ENCODE assay signal across 18 cellular contexts in the genomic region with DNA sequence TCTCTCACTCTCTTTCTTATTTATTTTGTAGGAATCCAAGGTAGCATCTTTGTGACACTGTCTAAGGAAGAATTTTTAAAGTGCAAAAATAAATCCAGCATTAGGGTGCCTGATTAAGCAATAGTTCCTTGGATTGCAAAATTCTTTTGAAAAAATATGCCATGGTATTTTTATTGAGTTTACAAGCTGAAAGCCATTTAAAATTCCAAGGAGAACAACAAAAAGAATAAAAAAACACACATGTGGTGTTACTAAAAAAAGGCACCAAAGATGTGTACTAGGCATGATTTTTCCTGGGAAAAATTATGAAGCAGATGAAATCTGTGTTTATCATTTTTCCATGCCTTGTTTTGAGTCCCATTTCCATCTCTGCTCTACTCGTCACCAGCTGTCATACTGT.
A peak's percentile ranks its signal among the peaks of the same experiment; 100 is the strongest.
DNase-seq lines count a peak whose midpoint lies in the region; ATAC-seq and TF ChIP-seq lines count a peak whose summit lies in the region.
"Had no signal": no experiment of that assay in that cellular context is flagged by ENCODE, and none has a peak within 500 bp of the region (broad histone marks: within the 10 kb centered on the region; RNA-seq: fewer than 3 reads in every experiment).

No MANE protein-coding gene starts in this region.

- intact Hi-C loops in spleen (cut with DNase I; ENCODE audit: low total_unique reads): no loop called here

- DNase-seq in DND-41 (no peak), SK-N-MC (ENCODE audit: low read depth, low spot score) (peak; percentile 81), fibroblast of villous mesenchyme (ENCODE audit: low read depth) (peak; percentile 82), NOMO-1 treated with dmso at 0.1 percent for 144 hours (lab: John Stamatoyannopoulos, UW; ENCODE audit: unreplicated experiment) (no peak), spleen (no peak)
- DNase-seq in activated T-cell treated with anti-CD3 and anti-CD28 coated beads, Interleukin-2, amount 50 U/mL, for 1 hour: no peak
- DNase-seq: activated B cell treated with CpG ODN at 0.5 μM for 24 hours; activated CD4-positive, alpha-beta memory T cell treated with anti-CD3 and anti-CD28 coated beads, Interleukin-2, amount 10 ng/mL, durations not matched to agents 7 days and 5 days; amniotic stem cell; COR-L47; head of caudate nucleus; MM.1S; NCI-H146; NCI-H2171 treated with DMSO at 0.1 percent for 48 hours had no signal

- H3K4me1 ChIP-seq in DND-41 (ENCODE audit: insufficient read depth, low read length): peaks cover 48% of the 10 kb centered on the region
- H3K4me1 ChIP-seq in skeletal muscle satellite cell (ENCODE audit: control insufficient read depth, insufficient read depth, low read length): no peaks in the 10 kb centered on the region
- no peaks in the 10 kb centered on the region for H3K4me1 ChIP-seq in spleen

- TF ChIP-seq POLR2A in spleen (IDR thresholded peaks at IDR 0.05): no peak

- H3K36me3 ChIP-seq in DND-41 (ENCODE audit: insufficient read depth, low read length) (no peaks in the 10 kb centered on the region), SK-N-MC (ENCODE audit: insufficient read depth, low read length) (no peaks in the 10 kb centered on the region), skeletal muscle satellite cell (ENCODE audit: insufficient read depth, low read length) (no peaks in the 10 kb centered on the region), spleen (no peaks in the 10 kb centered on the region)
- H3K36me3 ChIP-seq: cardiac muscle cell had no signal

- H3K9me3 ChIP-seq in DND-41 (ENCODE audit: insufficient read depth, low read length, severe bottlenecking) (no peaks in the 10 kb centered on the region), SK-N-MC (ENCODE audit: low read depth, low read length) (peaks cover 3% of the 10 kb centered on the region; the same call in 1 of the 2 replicates), skeletal muscle satellite cell (replicated peaks; ENCODE audit: low read length) (no peaks in the 10 kb centered on the region), spleen (peaks cover 0 to 3% (median 0%) of the 10 kb centered on the region in 8 donors)

- H3K27me3 ChIP-seq in DND-41 (ENCODE audit: insufficient read depth, low read length, poor library complexity) (no peaks in the 10 kb centered on the region), skeletal muscle satellite cell (ENCODE audit: control insufficient read depth, insufficient read depth, low read length) (peaks cover 3% of the 10 kb centered on the region), spleen (replicated peaks in 1 of 7) (no peaks in the 10 kb centered on the region)
- H3K27me3 ChIP-seq: cardiac muscle cell had no signal

- ATAC-seq in DND-41 (ENCODE audit: insufficient read depth, low read depth) (no peak), GM21381 (IDR thresholded peaks at IDR 0.05; ENCODE audit: unreplicated experiment) (no peak)
- ATAC-seq: left lobe of liver had no signal

- H3K4me2 ChIP-seq in DND-41 (ENCODE audit: insufficient read depth, low read length) (0 out of 2 replicates have a peak overlapping the region, but pooled peaks have one; percentile 6), skeletal muscle satellite cell (ENCODE audit: low read length) (peak overlapping the region; percentile 3)

- no peak for TF ChIP-seq CTCF in DND-41 (IDR thresholded peaks at IDR 0.05; ENCODE audit: borderline replicate concordance, extremely low read depth, low read length, poor library complexity, severe bottlenecking)
- TF ChIP-seq CTCF in fibroblast of villous mesenchyme (IDR thresholded peaks at IDR 0.05; ENCODE audit: insufficient read depth, low read depth, low read length): no peak
- TF ChIP-seq CTCF in spleen (IDR thresholded peaks at IDR 0.05 in 8 of 11, conservative IDR thresholded peaks at IDR 0.05 in 3 of 11): no peak

- H3K79me2 ChIP-seq in DND-41 (ENCODE audit: insufficient read depth, low read length): no peaks in the 10 kb centered on the region

- H3K4me3 ChIP-seq in DND-41 (ENCODE audit: low read depth in 1 of 2, low read length in 2 of 2): no peak overlapping the region
- peak overlapping the region; percentile 67 for H3K4me3 ChIP-seq in SK-N-MC
- no peak overlapping the region for H3K4me3 ChIP-seq in fibroblast of villous mesenchyme (ENCODE audit: low read depth, low read length)
- H3K4me3 ChIP-seq in skeletal muscle satellite cell (ENCODE audit: low read length): no peak overlapping the region
- no peak overlapping the region for H3K4me3 ChIP-seq in spleen
- H3K4me3 ChIP-seq: cardiac muscle cell had no signal

- H3K9ac ChIP-seq in DND-41 (ENCODE audit: low read depth, low read length) (0 out of 2 replicates have a peak overlapping the region, but pooled peaks have one; percentile 12), SK-N-MC (ENCODE audit: insufficient read length) (peak overlapping the region; percentile 64), skeletal muscle satellite cell (ENCODE audit: low read depth, low read length) (no peak overlapping the region)

- peak overlapping the region; percentile 68 for H3K27ac ChIP-seq in DND-41 (ENCODE audit: low read length)
- H3K27ac ChIP-seq in SK-N-MC: peak overlapping the region; percentile 97
- H3K27ac ChIP-seq in spleen: no peak overlapping the region
- H3K27ac ChIP-seq: cardiac muscle cell had no signal

- H4K20me1 ChIP-seq in DND-41 (ENCODE audit: insufficient read depth, low read length): no peaks in the 10 kb centered on the region

- WGBS in spleen, 5 donors: 33 to 77% (median 68%) methylated on average over 1 of the region's 1 CpG

- no peak overlapping the region for H2AFZ ChIP-seq in DND-41 (ENCODE audit: low read depth, low read length)

Comparison
In these comparisons a context has a peak if more than half of its experiments do, and no peak if none do; other contexts are left out.
1. DNase-seq: peak in SK-N-MC (single experiment) and fibroblast of villous mesenchyme (single experiment); none in DND-41 (single experiment), NOMO-1 treated with dmso at 0.1 percent for 144 hours (single experiment), spleen (single experiment) and activated T-cell treated with anti-CD3 and anti-CD28 coated beads, Interleukin-2, amount 50 U/mL, for 1 hour (single experiment).
2. H3K27ac ChIP-seq: peak in DND-41 (single experiment) and SK-N-MC (single experiment); none in spleen (0 of 8).